Comparison of ENCODE assay signal across 33 cellular contexts in genomic region chr1:245070836-245071615, GRCh38.
"Had no signal": no experiment of that assay in that cellular context is flagged by ENCODE, and none has a peak within 500 bp of the region (broad histone marks: within the 10 kb centered on the region; RNA-seq: fewer than 3 reads in every experiment).

No MANE protein-coding gene starts in this region.

- H3K36me3 ChIP-seq: adrenal gland, brain microvascular endothelial cell, breast epithelium had no signal

- H3K4me3 ChIP-seq: adrenal gland, body of pancreas, breast epithelium had no signal

- H3K4me1 ChIP-seq: adrenal gland, body of pancreas, breast epithelium had no signal

- H3K27me3 ChIP-seq: adrenal gland, body of pancreas, brain microvascular endothelial cell, breast epithelium had no signal

- ATAC-seq: activated CD8-positive, alpha-beta T cell treated with anti-CD3 and anti-CD28 coated beads for 36 hours; activated naive CD4-positive, alpha-beta T cell treated with anti-CD3 and anti-CD28 coated beads, Interleukin-2, amount 50 U/mL, for 72 hours; activated T-cell treated with anti-CD3 and anti-CD28 coated beads, Interleukin-2, amount 50 U/mL, for 4 hours; activated T-cell treated with anti-CD3 and anti-CD28 coated beads, Interleukin-2, amount 50 U/mL, for 72 hours; activated T-helper 17 cell treated with anti-CD3 and anti-CD28 coated beads, Interleukin-2, amount 50 U/mL, for 72 hours; body of pancreas had no signal

- FAIRE-seq: astrocyte had no signal

- DNase-seq: activated B cell treated with CpG ODN at 0.5 μM for 24 hours; activated CD4-positive, alpha-beta memory T cell treated with anti-CD3 and anti-CD28 coated beads for 36 hours; activated CD4-positive, alpha-beta T cell treated with anti-CD3 and anti-CD28 coated beads for 4 hours; activated CD4-positive, alpha-beta T cell treated with anti-CD3 and anti-CD28 coated beads, Interleukin-2, amount 10 ng/mL, durations not matched to agents 24 days and 14 days; activated CD4-positive, alpha-beta T cell treated with anti-CD3 and anti-CD28 coated beads, Interleukin-2, amount 50 U/mL, for 1 hour; activated CD4-positive, alpha-beta T cell treated with anti-CD3 and anti-CD28 coated beads, Interleukin-2, amount 50 U/mL, for 4 hours; activated CD4-positive, CD25-positive, alpha-beta regulatory T cell treated with anti-CD3 and anti-CD28 coated beads, Interleukin-2, amount 50 U/mL, for 72 hours; activated CD8-positive, alpha-beta memory T cell treated with anti-CD3 and anti-CD28 coated beads, Interleukin-2, amount 50 U/mL, for 4 hours; activated CD8-positive, alpha-beta T cell treated with anti-CD3 and anti-CD28 coated beads for 36 hours; activated effector memory CD4-positive, alpha-beta T cell treated with anti-CD3 and anti-CD28 coated beads, Interleukin-2, amount 50 U/mL, for 16 hours; activated gamma-delta T cell treated with Interleukin-2 at 50 U/mL for 16 hours; activated naive CD4-positive, alpha-beta T cell; activated naive CD4-positive, alpha-beta T cell treated with anti-CD3 and anti-CD28 coated beads for 36 hours; activated naive CD4-positive, alpha-beta T cell treated with anti-CD3 and anti-CD28 coated beads, Interleukin-2, amount 50 U/mL, for 16 hours; activated naive CD8-positive, alpha-beta T cell treated with anti-CD3 and anti-CD28 coated beads for 36 hours; activated T-cell treated with anti-CD3 and anti-CD28 coated beads for 4 hours; activated T-cell treated with anti-CD3 and anti-CD28 coated beads, Interleukin-2, amount 50 U/mL, for 1 hour; activated T-cell treated with anti-CD3 and anti-CD28 coated beads, Interleukin-2, amount 50 U/mL, for 4 hours; activated T-cell treated with anti-CD3 and anti-CD28 coated beads, Interleukin-2, amount 50 U/mL, for 72 hours; adrenal gland; amniotic stem cell; aorta; body of pancreas; brain microvascular endothelial cell; central memory CD4-positive, alpha-beta T cell; T-helper 1 cell; T-helper 2 cell; T-helper 9 cell had no signal

- H3K9me3 ChIP-seq: adrenal gland, breast epithelium had no signal

- H3K27ac ChIP-seq: adrenal gland, body of pancreas, brain microvascular endothelial cell, breast epithelium, VCaP had no signal
